ENCODE assay signal across 8 cellular contexts in the genomic region with DNA sequence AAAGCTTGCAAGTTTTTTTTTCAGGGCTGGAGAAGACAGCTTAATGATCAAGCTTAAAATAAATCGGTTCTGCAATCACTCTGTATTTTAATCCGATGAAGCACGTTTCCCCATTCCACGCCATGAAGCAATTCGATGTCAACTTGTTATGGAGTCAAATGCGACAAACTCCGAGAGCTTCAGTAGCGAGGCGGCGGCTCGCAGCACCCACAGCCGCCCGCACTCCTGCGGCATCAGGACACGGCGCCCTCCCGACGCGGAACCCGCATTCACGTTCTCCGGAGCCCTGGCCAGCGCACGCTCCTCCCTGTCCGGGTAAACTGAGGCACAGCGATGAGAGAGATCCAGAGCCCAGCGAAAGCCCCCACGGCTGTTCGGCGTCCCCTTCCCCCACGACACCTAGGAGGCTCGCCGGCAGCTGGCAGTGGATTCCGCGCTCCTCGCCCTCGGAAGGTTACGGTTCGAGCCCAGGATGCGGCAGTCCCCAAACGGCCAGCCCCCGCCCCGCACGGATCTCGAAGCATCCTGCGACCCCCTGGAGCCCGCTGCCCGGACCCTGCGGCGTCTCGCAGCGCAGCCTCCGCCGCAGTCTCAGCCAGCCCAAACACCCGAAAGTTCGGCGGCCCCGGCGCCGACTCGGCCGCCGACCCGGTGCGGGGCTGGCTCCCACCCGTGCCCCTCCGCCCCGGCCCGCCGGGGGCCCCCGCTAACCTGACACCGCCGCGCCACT. TPM values are rescaled to one million over a fixed set of nuclear protein-coding genes. Genes with fewer than 3 reads are reported as not detected.
DNase-seq lines count a peak whose midpoint lies in the region; ATAC-seq and TF ChIP-seq lines count a peak whose summit lies in the region.

No MANE protein-coding gene starts in this region.

- H3K9me3 ChIP-seq in BLaER1 (peaks cover 6% of the 10 kb centered on the region; the same call in 1 of the 2 replicates), SJSA1 (replicated peaks) (peaks cover 14% of the 10 kb centered on the region), mesodermal cell (ENCODE audit: control insufficient read depth, low read length) (no peaks in the 10 kb centered on the region), suprapubic skin (no peaks in the 10 kb centered on the region)

- H3K4me3 ChIP-seq in BLaER1 (peak overlapping the region; percentile 88), SJSA1 (peak overlapping the region; percentile 70), mesodermal cell (ENCODE audit: extremely low read depth, insufficient read depth, low read length, poor library complexity, severe bottlenecking) (peak overlapping the region; percentile 59), suprapubic skin (peak overlapping the region; percentile 98)

- peak overlapping the region; percentile 92 for H3K4me2 ChIP-seq in BLaER1

- no peak overlapping the region; the same call in 1 of the 2 replicates for H3K27ac ChIP-seq in BLaER1
- H3K27ac ChIP-seq in SJSA1 = no peak overlapping the region
- H3K27ac ChIP-seq in mesodermal cell (ENCODE audit: low read depth, low read length, severe bottlenecking) = no peak overlapping the region
- H3K27ac ChIP-seq in suprapubic skin = peak overlapping the region; percentile 95

- 2% methylated on average over 53 to 55 of the region's 74 CpGs for WGBS in mesodermal cell (ENCODE audit: insufficient coverage in 2 of 2), 2 experiments
- WGBS in suprapubic skin = 6% methylated on average over 27 of the region's 74 CpGs

- H3K27me3 ChIP-seq in BLaER1 (peaks cover 7% of the 10 kb centered on the region), SJSA1 (replicated peaks) (peaks cover 42% of the 10 kb centered on the region), suprapubic skin (no peaks in the 10 kb centered on the region)

- H3K4me1 ChIP-seq in BLaER1 = peaks cover 5% of the 10 kb centered on the region
- H3K4me1 ChIP-seq in SJSA1 (replicated peaks) = peaks cover 13% of the 10 kb centered on the region
- H3K4me1 ChIP-seq in mesodermal cell (ENCODE audit: control insufficient read depth, insufficient read depth, low read length, poor library complexity, severe bottlenecking) = no peaks in the 10 kb centered on the region
- H3K4me1 ChIP-seq in suprapubic skin = peaks cover 24% of the 10 kb centered on the region

- H3K36me3 ChIP-seq in BLaER1 = no peaks in the 10 kb centered on the region
- H3K36me3 ChIP-seq in SJSA1 = no peaks in the 10 kb centered on the region
- H3K36me3 ChIP-seq in mesodermal cell (ENCODE audit: control insufficient read depth, insufficient read depth, low read length) = no peaks in the 10 kb centered on the region
- no peaks in the 10 kb centered on the region for H3K36me3 ChIP-seq in suprapubic skin

- peak overlapping the region; percentile 88 for H3K9ac ChIP-seq in BLaER1

- H4K20me1 ChIP-seq in BLaER1 = no peaks in the 10 kb centered on the region

- no peak for TF ChIP-seq EP300 in suprapubic skin (IDR thresholded peaks at IDR 0.05)

- ATAC-seq in GM18909 (IDR thresholded peaks at IDR 0.05; ENCODE audit: poor library complexity, unreplicated experiment) = no peak

- DNase-seq in SJSA1 (ENCODE audit: low read depth in 1 of 2, low spot score in 2 of 2) (no peak), dermis blood vessel endothelial cell (peak; percentile 7), suprapubic skin (ENCODE audit: low spot score in 2 of 2) (peak in 1 of 2 donors; percentile 69), NOMO-1 treated with dmso at 0.1 percent for 144 hours (lab: John Stamatoyannopoulos, UW; ENCODE audit: unreplicated experiment) (no peak)
- DNase-seq in activated CD4-positive, CD25-positive, alpha-beta regulatory T cell treated with anti-CD3 and anti-CD28 coated beads, Interleukin-2, amount 50 U/mL, for 72 hours = no peak

- TF ChIP-seq CTCF in suprapubic skin (IDR thresholded peaks at IDR 0.05) = no peak

- TF ChIP-seq POLR2A in suprapubic skin (IDR thresholded peaks at IDR 0.05) = no peak

RNA-seq across cellular contexts. Expression of a gene that starts 0.5 kb away (rescaled TPM):
- 0.97 TPM in 1 of 2 replicates, not detected in the other for total RNA-seq in SJSA1 (2014; rRNA removed; shearing (Covaris generic))
- 29.8 and 40.4 TPM in 2 replicates for total RNA-seq in dermis blood vessel endothelial cell
- 1.8 TPM for polyA plus RNA-seq in mesodermal cell (2013, experiment 1 of 2)
- 1.4 TPM for polyA plus RNA-seq in mesodermal cell (2013, experiment 2 of 2)
- 10 to 100 TPM; 41.4 to 67.0 (median 58.9) TPM for total RNA-seq in suprapubic skin

Comparison
In these comparisons a context has a peak if more than half of its experiments do, and no peak if none do; other contexts are left out.
1. RNA of a gene that starts 0.5 kb away (total RNA-seq): 41.4 to 67.0 TPM in suprapubic skin and 29.8 to 40.4 TPM in dermis blood vessel endothelial cell; 0.97 TPM in SJSA1; every median in the first group is over 10 times any median in the second.
2. Peak in every context shown above with its lines, with median percentiles within 50 percentile points of each other: H3K4me3 ChIP-seq.